8 cellular contexts compared by ENCODE assay signal in the genomic region with DNA sequence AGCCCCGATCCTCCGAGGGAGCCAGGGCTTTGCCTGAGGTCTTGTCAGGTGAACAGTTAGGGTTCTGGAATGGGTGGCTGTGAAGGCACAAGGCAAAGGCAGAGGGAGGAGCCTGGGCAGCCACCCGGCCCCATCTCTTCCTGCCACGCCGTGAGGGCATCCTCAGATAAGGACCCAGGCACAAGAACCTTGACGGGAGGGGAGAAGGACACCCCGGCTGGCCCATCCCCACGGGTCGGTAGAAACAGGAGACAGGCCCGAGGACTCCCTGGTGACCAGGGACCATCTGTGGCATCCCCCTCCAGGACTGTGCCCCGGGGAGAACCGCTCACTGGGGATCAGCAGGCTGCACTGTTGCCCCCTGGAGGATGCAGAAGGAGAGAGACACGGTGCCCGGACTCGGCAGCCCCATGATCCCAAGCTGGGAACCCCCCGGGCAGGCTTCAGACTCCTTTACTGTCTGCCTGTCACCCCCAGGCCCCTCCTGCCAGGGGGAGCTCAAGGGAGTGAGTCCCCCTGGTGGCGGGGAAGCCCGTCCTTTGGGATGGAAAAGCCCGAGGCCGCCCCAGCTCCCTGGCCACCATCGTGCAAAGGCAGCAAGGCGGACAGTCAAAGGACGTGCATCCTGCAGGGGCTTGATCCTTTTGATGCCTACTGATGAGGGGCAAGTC. TPM values are rescaled to one million over a fixed set of nuclear protein-coding genes. Genes with fewer than 3 reads are reported as not detected.
DNase-seq lines count a peak whose midpoint lies in the region; TF ChIP-seq lines count a peak whose summit lies in the region.

No MANE protein-coding gene starts in this region.

- peaks cover 19% of the 10 kb centered on the region for H3K4me1 Mint-ChIP-seq in activated naive CD8-positive, alpha-beta T cell (ENCODE audit: low read depth)
- peaks cover 5 to 25% of the 10 kb centered on the region in 2 donors for H3K4me1 Mint-ChIP-seq in immature natural killer cell

- no peak overlapping the region for H3K27ac Mint-ChIP-seq in activated naive CD8-positive, alpha-beta T cell
- H3K27ac Mint-ChIP-seq in immature natural killer cell: peak overlapping the region in 1 of 6 donors; percentile 34

- no peaks in the 10 kb centered on the region for H3K9me3 Mint-ChIP-seq in activated naive CD8-positive, alpha-beta T cell (ENCODE audit: low read depth)
- no peaks in the 10 kb centered on the region for H3K9me3 Mint-ChIP-seq in immature natural killer cell

- TF ChIP-seq CTCF in GM10248 (IDR thresholded peaks at IDR 0.05; ENCODE audit: control extremely low read depth, extremely low read depth, low read depth, missing control alignments) (peak; percentile 46), HFF-Myc (IDR thresholded peaks at IDR 0.05; ENCODE audit: low read depth, low read length, missing control alignments) (peak; percentile 66)

- H3K4me3 Mint-ChIP-seq in activated naive CD8-positive, alpha-beta T cell: peak overlapping the region; percentile 61
- peak overlapping the region; percentile 26 to 72 (median 44) for H3K4me3 Mint-ChIP-seq in immature natural killer cell

- POLR2A ChIA-PET in GM10248 (lab: Yijun Ruan, JAX): no interaction called here

- DNase-seq in GM10248 (ENCODE audit: extremely low spot score) (peak; percentile 81), HFF-Myc (ENCODE audit: extremely low read depth, low read depth) (no peak), RKO (ENCODE audit: low spot score) (peak; percentile 12), immature natural killer cell (peak; percentile 33 to 44 (median 34)), HK-2 (ENCODE audit: unreplicated experiment) (no peak)
- DNase-seq in stimulated activated CD4-positive, alpha-beta T cell treated with anti-CD3 and anti-CD28 coated beads, TNF-alpha, amount 100 ng/mL, for 24 hours (ENCODE audit: low read depth in 3 of 3): peak; percentile 11 to 49 (median 12)
- DNase-seq in NK-92 treated with Interleukin-12 subunit alpha and Interleukin-12 subunit beta, amount 100 ng/mL, for 24 hours (lab: John Stamatoyannopoulos, UW): no peak

- no peaks in the 10 kb centered on the region for H3K36me3 Mint-ChIP-seq in activated naive CD8-positive, alpha-beta T cell
- no peaks in the 10 kb centered on the region for H3K36me3 Mint-ChIP-seq in immature natural killer cell

- peaks cover 13% of the 10 kb centered on the region for H3K27me3 Mint-ChIP-seq in activated naive CD8-positive, alpha-beta T cell
- peaks cover 1 to 9% (median 4%) of the 10 kb centered on the region in 3 donors for H3K27me3 Mint-ChIP-seq in immature natural killer cell (ENCODE audit: low read depth in 3 of 3)

- CTCF ChIA-PET in GM10248 (lab: Yijun Ruan, JAX): interaction anchor here (0.8 to 2.5 kb wide), 12 partner anchors 9 to 208 kb away, joined by 3 to 13 read pairs (median 4); a partner anchor contains a TSS

- no peak overlapping the region for H3K4me3 ChIP-seq in HFF-Myc (replicated peaks; ENCODE audit: low read depth, low read length)

RNA-seq across cellular contexts. Expression of a gene that starts 12.3 kb away (rescaled TPM):
- 1 to 10 TPM in 2 of 3 donors, not detected in 1; 1.7 to 3.0 TPM for polyA plus RNA-seq in immature natural killer cell

Comparison
In these comparisons a context has a peak if more than half of its experiments do, and no peak if none do; other contexts are left out.
1. DNase-seq: peak in GM10248 (single experiment), RKO (single experiment), immature natural killer cell (3 of 3) and stimulated activated CD4-positive, alpha-beta T cell treated with anti-CD3 and anti-CD28 coated beads, TNF-alpha, amount 100 ng/mL, for 24 hours (3 of 3); none in HFF-Myc (single experiment), NK-92 treated with Interleukin-12 subunit alpha and Interleukin-12 subunit beta, amount 100 ng/mL, for 24 hours (single experiment) and HK-2 (single experiment).